ENCODE assay signal across 1 cellular context in the genomic region with DNA sequence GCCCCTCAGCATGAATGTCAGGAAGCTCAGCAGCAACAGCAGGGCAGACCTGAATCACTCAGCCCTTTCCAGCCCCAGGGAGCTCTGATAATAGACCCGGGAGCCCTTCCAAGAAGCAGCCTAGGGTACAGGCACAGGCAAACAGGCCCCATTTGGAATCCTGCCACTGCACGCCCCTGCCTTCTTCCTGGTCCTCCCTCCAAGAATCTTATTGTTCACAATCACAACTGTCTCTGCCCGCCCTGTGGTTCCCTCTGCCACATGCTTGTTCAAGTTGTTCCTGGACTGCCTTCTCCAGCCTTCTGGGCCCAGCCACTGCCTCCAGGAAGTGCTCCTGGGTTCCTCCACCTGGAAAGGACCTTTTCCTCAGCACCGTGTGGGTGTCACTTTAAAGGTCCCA.
TF ChIP-seq lines count a peak whose summit lies in the region.

No MANE protein-coding gene starts in this region.

TF ChIP-seq in endothelial cell of umbilical vein, 7 proteins besides CTCF, POLR2A, EP300 and RAD21:
- no peak for TF ChIP-seq JUN (IDR thresholded peaks at IDR 0.05; ENCODE audit: borderline replicate concordance, insufficient read depth, insufficient read length, low read depth)
- peak; percentile 45 for TF ChIP-seq POLR2AphosphoS5 (IDR thresholded peaks at IDR 0.05; ENCODE audit: insufficient read depth, low read depth, low read length)
TF ChIP-seq in endothelial cell of umbilical vein: peak in this region for 1.
